Comparison of ENCODE assay signal across 10 cellular contexts in the genomic region with DNA sequence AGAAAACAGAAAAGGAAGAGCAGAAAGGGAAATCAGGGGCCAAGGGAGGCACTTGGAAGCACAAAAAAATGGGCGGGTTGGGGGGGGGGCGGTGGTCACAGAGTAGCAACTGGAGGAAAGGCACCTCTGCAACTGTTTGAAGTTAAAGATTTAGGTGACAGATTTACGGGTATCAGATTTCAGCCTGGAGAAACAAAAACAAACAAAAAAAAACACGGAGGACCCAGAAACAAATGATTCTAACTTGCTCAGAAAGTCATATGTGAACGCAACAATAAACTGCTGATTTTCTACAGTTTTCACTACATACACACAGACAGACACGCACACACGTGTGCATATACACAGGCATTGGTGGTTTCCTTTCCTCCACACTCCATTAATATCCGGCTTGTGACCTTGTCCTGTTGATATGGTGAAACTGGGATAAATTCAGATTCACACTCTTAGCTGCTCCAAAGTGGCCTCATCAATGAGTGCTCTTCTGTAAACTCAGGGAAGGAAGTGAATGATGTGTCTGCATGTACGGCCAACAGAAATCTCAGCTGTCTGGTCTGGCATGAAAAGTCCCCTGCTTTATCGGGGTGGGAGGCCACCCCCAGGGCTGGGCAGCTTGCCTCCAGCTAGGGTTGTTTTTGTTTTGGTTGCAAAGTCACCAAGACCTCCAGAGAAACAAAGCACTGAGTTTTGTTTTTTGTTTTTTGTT. TPM values are rescaled to one million over a fixed set of nuclear protein-coding genes. Genes with fewer than 3 reads are reported as not detected.
DNase-seq lines count a peak whose midpoint lies in the region; ATAC-seq and TF ChIP-seq lines count a peak whose summit lies in the region.
"Had no signal": no experiment of that assay in that cellular context is flagged by ENCODE, and none has a peak within 500 bp of the region (broad histone marks: within the 10 kb centered on the region; RNA-seq: fewer than 3 reads in every experiment).

No MANE protein-coding gene starts in this region.

- no TSS peak for BruUV-seq in PC-3 (replicated peaks; lab: Mats Ljungman, UMichigan)

- intact Hi-C loops in lower lobe of right lung (cut with DNase I) (no loop called here), PC-3 (cut with micrococcal nuclease) (no loop called here), head of caudate nucleus (cut with DNase I) (no loop called here)

- H3K9me3 ChIP-seq in MG63 (no peaks in the 10 kb centered on the region), lower lobe of right lung (no peaks in the 10 kb centered on the region), PC-3 (ENCODE audit: low read length) (no peaks in the 10 kb centered on the region)

- H3K79me2 ChIP-seq in PC-3 (ENCODE audit: low read length): no peaks in the 10 kb centered on the region

- ATAC-seq in GM21528 (IDR thresholded peaks at IDR 0.05; ENCODE audit: low FRiP score, unreplicated experiment): peak; percentile 19
- ATAC-seq in lower lobe of right lung: peak; percentile 6 to 45
- ATAC-seq in PC-3: no peak
- no peak for ATAC-seq in GM21367 (IDR thresholded peaks at IDR 0.05; ENCODE audit: unreplicated experiment)
- ATAC-seq: T-cell had no signal

- no peak overlapping the region for H3K9ac ChIP-seq in PC-3 (ENCODE audit: low read length)

- no peaks in the 10 kb centered on the region for H3K36me3 ChIP-seq in MG63
- H3K36me3 ChIP-seq in lower lobe of right lung: no peaks in the 10 kb centered on the region
- peaks cover 10% of the 10 kb centered on the region for H3K36me3 ChIP-seq in PC-3 (ENCODE audit: low read depth, low read length)

- no peak overlapping the region for H3K4me2 ChIP-seq in PC-3 (ENCODE audit: low read length)

- H3K27ac ChIP-seq in C4-2B: peak overlapping the region; percentile 62
- H3K27ac ChIP-seq in lower lobe of right lung: peak overlapping the region; percentile 68
- H3K27ac ChIP-seq in PC-3 (ENCODE audit: low read length): no peak overlapping the region

- no peak overlapping the region for H2AFZ ChIP-seq in PC-3 (ENCODE audit: low read length)

- H3K4me1 ChIP-seq in lower lobe of right lung (peaks cover 25% of the 10 kb centered on the region), PC-3 (ENCODE audit: insufficient read depth, low read length) (peaks cover 10% of the 10 kb centered on the region)

- peak; percentile 6 for DNase-seq in MG63
- DNase-seq in lower lobe of right lung: no peak
- DNase-seq in hepatic stellate cell (ENCODE audit: low spot score): no peak
- no peak for DNase-seq in PC-3
- no peak for DNase-seq in head of caudate nucleus
- DNase-seq: NCI-H1105, T-cell had no signal

- H3K4me3 ChIP-seq in MG63 (no peak overlapping the region), lower lobe of right lung (no peak overlapping the region), PC-3 (ENCODE audit: low read length) (no peak overlapping the region)

- peaks cover 3% of the 10 kb centered on the region; the same call in 1 of the 2 replicates for H4K20me1 ChIP-seq in PC-3 (ENCODE audit: low read length)

- POLR2A ChIA-PET in PC-3 (lab: Charles Lee; ENCODE audit: unreplicated experiment): no interaction called here

- CTCF ChIA-PET in PC-3 (lab: Charles Lee): no interaction called here

- no peaks in the 10 kb centered on the region for H3K9me2 ChIP-seq in PC-3 (replicated peaks; ENCODE audit: low read length)

- TF ChIP-seq CTCF in C4-2B (conservative IDR thresholded peaks at IDR 0.05) (no peak), lower lobe of right lung (IDR thresholded peaks at IDR 0.05) (no peak), PC-3 (conservative IDR thresholded peaks at IDR 0.05; ENCODE audit: low read depth, low read length) (no peak)

- H3F3A ChIP-seq in PC-3 (ENCODE audit: low read length, unreplicated experiment): no peaks in the 10 kb centered on the region

- no peaks in the 10 kb centered on the region for H3K27me3 ChIP-seq in MG63
- no peaks in the 10 kb centered on the region for H3K27me3 ChIP-seq in lower lobe of right lung (ENCODE audit: low read depth)
- no peaks in the 10 kb centered on the region for H3K27me3 ChIP-seq in PC-3 (ENCODE audit: low read length)

RNA-seq across cellular contexts. Expression of gene CHST7, which starts 54.3 kb away (rescaled TPM):
- 2.4 and 5.1 TPM in 2 replicates for total RNA-seq in MG63 (2014; rRNA removed; shearing (Covaris generic); ENCODE audit: low replicate concordance)
- 7.4 TPM for total RNA-seq in lower lobe of right lung
- 24.7 and 31.9 TPM in 2 replicates for total RNA-seq in PC-3 (2014; rRNA removed)

Comparison
In these comparisons a context has a peak if more than half of its experiments do, and no peak if none do; other contexts are left out.
1. ATAC-seq: peak in GM21528 (single experiment) and lower lobe of right lung (2 of 2); none in PC-3 (single experiment) and GM21367 (single experiment).